ENCODE assay signal across 8 cellular contexts in genomic region chr22:35539487-35539886, GRCh38. TPM values are rescaled to one million over a fixed set of nuclear protein-coding genes. Genes with fewer than 3 reads are reported as not detected.
DNase-seq lines count a peak whose midpoint lies in the region; TF ChIP-seq lines count a peak whose summit lies in the region.

No MANE protein-coding gene starts in this region.

- H3K4me3 ChIP-seq in dorsolateral prefrontal cortex = peak overlapping the region in 54 of 59 donors; percentile 21 to 78 (median 61)
- H3K4me3 ChIP-seq in parathyroid adenoma (ENCODE audit: low read depth, low read length) = peak overlapping the region; percentile 30

- peaks cover 60% of the 10 kb centered on the region for H3K27me3 Mint-ChIP-seq in Calu3 (ENCODE audit: unreplicated experiment)

- no TSS peak for BruUV-seq in Calu3 (replicated peaks; lab: Mats Ljungman, UMichigan)

- intact Hi-C loops in Calu3 (cut with micrococcal nuclease; ENCODE audit: unreplicated experiment) = no loop called here
- intact Hi-C loops in dorsolateral prefrontal cortex (cut with DNase I) = loop anchor here in 1 of 2 donors (5.0 kb wide), 1 partner anchor 72 kb away; no protein-coding TSS in a partner anchor

- H3K36me3 ChIP-seq in parathyroid adenoma (ENCODE audit: control insufficient read depth, insufficient read depth, low read length) = no peaks in the 10 kb centered on the region

- H3K36me3 Mint-ChIP-seq in Calu3 (ENCODE audit: insufficient read depth, unreplicated experiment) = peaks cover 4% of the 10 kb centered on the region

- no peaks in the 10 kb centered on the region for H3K27me3 ChIP-seq in dorsolateral prefrontal cortex
- no peaks in the 10 kb centered on the region for H3K27me3 ChIP-seq in parathyroid adenoma (ENCODE audit: control insufficient read depth, insufficient read depth, low read length)

- H3K79me2 ChIP-seq in parathyroid adenoma = no peaks in the 10 kb centered on the region

- no peak for TF ChIP-seq CTCF in Calu3 (IDR thresholded peaks at IDR 0.05; ENCODE audit: unreplicated experiment)
- no peak for TF ChIP-seq CTCF in dorsolateral prefrontal cortex (IDR thresholded peaks at IDR 0.05 in 54 of 56, conservative IDR thresholded peaks at IDR 0.05 in 2 of 56; ENCODE audit: low read depth in 1 of 56, partially characterized antibody in 56 of 56)
- no peak for TF ChIP-seq CTCF in parathyroid adenoma (IDR thresholded peaks at IDR 0.05)
- no peak for TF ChIP-seq CTCF in GM10248 (IDR thresholded peaks at IDR 0.05; ENCODE audit: control extremely low read depth, extremely low read depth, low read depth, missing control alignments)

- POLR2A ChIA-PET in GM10248 (lab: Yijun Ruan, JAX) = no interaction called here

- CTCF ChIA-PET in Calu3 (lab: Charles Lee) = no interaction called here
- CTCF ChIA-PET in GM10248 (lab: Yijun Ruan, JAX) = no interaction called here

- no peaks in the 10 kb centered on the region for H3K9me3 ChIP-seq in parathyroid adenoma (ENCODE audit: control insufficient read depth, low read length)

- H3K4me3 Mint-ChIP-seq in Calu3 (ENCODE audit: low read depth, unreplicated experiment) = peak overlapping the region; percentile 65

- no peaks in the 10 kb centered on the region for H3K9me3 Mint-ChIP-seq in Calu3 (ENCODE audit: low read depth, unreplicated experiment)

- H3K4me1 ChIP-seq in parathyroid adenoma = peaks cover 3% of the 10 kb centered on the region

- no peak overlapping the region for H3K4me2 ChIP-seq in parathyroid adenoma (ENCODE audit: low read length)

- H3K9ac ChIP-seq in parathyroid adenoma = no peak overlapping the region

- H2AFZ ChIP-seq in parathyroid adenoma = peak overlapping the region; percentile 68

- peak overlapping the region; percentile 16 for H3K27ac Mint-ChIP-seq in Calu3 (ENCODE audit: unreplicated experiment)

- DNase-seq in Calu3 = no peak
- peak; percentile 77 for DNase-seq in NCI-H1092 treated with DMSO at 0.1 percent for 48 hours (lab: John Stamatoyannopoulos, UW)
- no peak for DNase-seq in dorsolateral prefrontal cortex
- DNase-seq in medulla oblongata (ENCODE audit: extremely low spot score) = no peak
- DNase-seq in NCI-H748 treated with DMSO at 0.1 percent for 48 hours (lab: John Stamatoyannopoulos, UW) = no peak
- no peak for DNase-seq in GM10248 (ENCODE audit: extremely low spot score)
- DNase-seq in hypothalamus (lab: John Stamatoyannopoulos, UW) = no peak

- H3K27ac ChIP-seq in dorsolateral prefrontal cortex (peak overlapping the region in 43 of 59 donors; percentile 2 to 83 (median 62)), parathyroid adenoma (peak overlapping the region; percentile 29)

- peaks cover 7% of the 10 kb centered on the region for H3K4me1 Mint-ChIP-seq in Calu3 (ENCODE audit: low read depth, unreplicated experiment)

RNA-seq across cellular contexts. Expression of gene RASD2, which starts 1.1 kb away (rescaled TPM):
- total RNA-seq in Calu3 (2022) = 0.10 and 0.14 TPM in 2 replicates
- total RNA-seq in dorsolateral prefrontal cortex = 10 to 100 TPM; 10.5 to 80.1 (median 44.5) TPM

Comparison
In these comparisons a context has a peak if more than half of its experiments do, and no peak if none do; other contexts are left out.
1. RNA of gene RASD2, which starts 1.1 kb away (total RNA-seq): 10.5 to 80.1 TPM in dorsolateral prefrontal cortex; 0.10 to 0.14 TPM in Calu3; every median in the first group is over 10 times any median in the second.